In genomic region chr17:13518271-13519000, GRCh38 we compare ENCODE assay signal across 23 cellular contexts.
DNase-seq lines count a peak whose midpoint lies in the region; ATAC-seq and TF ChIP-seq lines count a peak whose summit lies in the region.
"Had no signal": no experiment of that assay in that cellular context is flagged by ENCODE, and none has a peak within 500 bp of the region (broad histone marks: within the 10 kb centered on the region; RNA-seq: fewer than 3 reads in every experiment).

No MANE protein-coding gene starts in this region.

- H3K27me3 Mint-ChIP-seq in effector memory CD8-positive, alpha-beta T cell, result no peaks in the 10 kb centered on the region

- H3K4me3 ChIP-seq in adipocyte (ENCODE audit: low read length) (no peak overlapping the region), fibroblast of villous mesenchyme (ENCODE audit: low read depth, low read length) (no peak overlapping the region)
- H3K4me3 ChIP-seq: skin epidermis, upper lobe of left lung had no signal

- H3K36me3 Mint-ChIP-seq in effector memory CD8-positive, alpha-beta T cell (ENCODE audit: insufficient read depth), result no peaks in the 10 kb centered on the region
- H3K36me3 Mint-ChIP-seq: natural killer cell treated with Interleukin-12 subunit alpha and Interleukin-12 subunit beta and Interleukin-15 and Interleukin-18, amount 100 ng/mL, for 72 hours; T-cell had no signal

- H3K27me3 ChIP-seq in adipocyte (replicated peaks; ENCODE audit: control insufficient read depth, insufficient read depth, low read length), result no peaks in the 10 kb centered on the region
- H3K27me3 ChIP-seq: upper lobe of left lung had no signal

- no peaks in the 10 kb centered on the region for H3K4me1 Mint-ChIP-seq in effector memory CD8-positive, alpha-beta T cell (ENCODE audit: low read depth in 2 of 2)
- H3K4me1 Mint-ChIP-seq: T-cell had no signal

- ATAC-seq in effector memory CD8-positive, alpha-beta T cell (replicated peaks), result no peak
- ATAC-seq: natural killer cell treated with Interleukin-12 subunit alpha and Interleukin-12 subunit beta and Interleukin-15 and Interleukin-18, amount 100 ng/mL, for 72 hours; T-cell had no signal

- no peaks in the 10 kb centered on the region for H3K9me3 Mint-ChIP-seq in effector memory CD8-positive, alpha-beta T cell
- H3K9me3 Mint-ChIP-seq: natural killer cell treated with Interleukin-12 subunit alpha and Interleukin-12 subunit beta and Interleukin-15 and Interleukin-18, amount 100 ng/mL, for 72 hours; T-cell had no signal

- H3K9ac ChIP-seq in adipocyte (ENCODE audit: low read length), result no peak overlapping the region

- no peak overlapping the region for H3K27ac Mint-ChIP-seq in effector memory CD8-positive, alpha-beta T cell
- H3K27ac Mint-ChIP-seq: natural killer cell treated with Interleukin-12 subunit alpha and Interleukin-12 subunit beta and Interleukin-15 and Interleukin-18, amount 100 ng/mL, for 72 hours; T-cell had no signal

- no peak overlapping the region for H3K4me3 Mint-ChIP-seq in effector memory CD8-positive, alpha-beta T cell
- H3K4me3 Mint-ChIP-seq: natural killer cell treated with Interleukin-12 subunit alpha and Interleukin-12 subunit beta and Interleukin-15 and Interleukin-18, amount 100 ng/mL, for 72 hours; T-cell had no signal

- peak; percentile 43 for DNase-seq in A172 (ENCODE audit: low spot score)
- peak; percentile 36 for DNase-seq in H4 (ENCODE audit: low spot score)
- peak; percentile 33 for DNase-seq in adipocyte (ENCODE audit: low read depth)
- peak; percentile 95 for DNase-seq in fibroblast of villous mesenchyme (ENCODE audit: low read depth)
- no peak for DNase-seq in NCI-H748 treated with DMSO at 0.1 percent for 48 hours (lab: John Stamatoyannopoulos, UW)
- no peak for DNase-seq in COLO668 (lab: John Stamatoyannopoulos, UW; ENCODE audit: unreplicated experiment)
- DNase-seq in effector CD8-positive, alpha-beta T cell (lab: John Stamatoyannopoulos, UW), result no peak
- DNase-seq in effector memory CD8-positive, alpha-beta T cell, result no peak
- DNase-seq: 8988T; activated CD4-positive, alpha-beta T cell treated with anti-CD3 and anti-CD28 coated beads, Interleukin-2, amount 50 U/mL, for 4 hours; anterior cingulate cortex; DMS53; foreskin melanocyte; Karpas-422; mesendoderm; NCI-H2107; NCI-H524; posterior cingulate gyrus; stimulated activated CD4-positive, alpha-beta T cell treated with anti-CD3 and anti-CD28 coated beads, Interleukin-4, amount 100 ng/mL, for 1 hour; T-cell; upper lobe of left lung had no signal

- TF ChIP-seq CTCF in fibroblast of villous mesenchyme (IDR thresholded peaks at IDR 0.05; ENCODE audit: insufficient read depth, low read depth, low read length), result no peak

- H3K9me3 ChIP-seq in adipocyte (ENCODE audit: control insufficient read depth, low read length), result no peaks in the 10 kb centered on the region
- H3K9me3 ChIP-seq: upper lobe of left lung had no signal

- peaks cover 15% of the 10 kb centered on the region for H3K4me1 ChIP-seq in adipocyte (ENCODE audit: control insufficient read depth, insufficient read depth, low read length)
- H3K4me1 ChIP-seq: upper lobe of left lung had no signal

- no peaks in the 10 kb centered on the region for H3K36me3 ChIP-seq in adipocyte (ENCODE audit: control insufficient read depth, insufficient read depth, low read length, severe bottlenecking)
- H3K36me3 ChIP-seq: upper lobe of left lung had no signal

Comparison
In these comparisons a context has a peak if more than half of its experiments do, and no peak if none do; other contexts are left out.
1. DNase-seq: peak in A172 (single experiment), H4 (single experiment), adipocyte (single experiment) and fibroblast of villous mesenchyme (single experiment); none in NCI-H748 treated with DMSO at 0.1 percent for 48 hours (single experiment), COLO668 (single experiment), effector CD8-positive, alpha-beta T cell (single experiment) and effector memory CD8-positive, alpha-beta T cell (0 of 3).